4 cellular contexts compared by ENCODE assay signal in the genomic region with DNA sequence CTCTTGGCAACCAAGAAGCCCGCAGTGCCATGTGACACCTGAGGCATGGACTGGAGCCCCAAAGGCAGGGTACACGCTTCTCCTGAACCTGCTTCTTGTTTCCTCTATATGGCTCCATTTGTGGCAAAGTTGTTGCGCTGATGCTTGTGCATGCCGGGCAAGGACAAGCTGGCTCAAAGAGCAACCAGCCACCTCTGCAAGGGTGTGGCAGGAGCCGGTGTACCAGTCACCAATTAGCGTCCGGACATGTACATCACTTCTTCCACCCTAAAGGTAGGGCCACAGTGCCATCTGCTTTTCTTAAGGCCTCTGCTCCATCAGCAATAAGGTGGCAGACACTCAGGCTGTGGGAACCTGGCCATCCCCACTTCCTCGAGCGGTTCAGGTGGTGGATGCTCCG. TPM values are rescaled to one million over a fixed set of nuclear protein-coding genes. Genes with fewer than 3 reads are reported as not detected.
"Had no signal": no experiment of that assay in that cellular context is flagged by ENCODE, and none has a peak within 500 bp of the region (broad histone marks: within the 10 kb centered on the region; RNA-seq: fewer than 3 reads in every experiment).

No MANE protein-coding gene starts in this region.

RNA-seq across cellular contexts. Expression of a gene that starts 43.9 kb away (rescaled TPM):
- total RNA-seq: K562, M059J, SJCRH30 had no signal
- polyA plus RNA-seq: IgD-negative memory B cell, K562 had no signal
